Comparison of ENCODE assay signal across 26 cellular contexts in genomic region chr22:43292633-43293025, GRCh38. TPM values are rescaled to one million over a fixed set of nuclear protein-coding genes. Genes with fewer than 3 reads are reported as not detected.
A peak's percentile ranks its signal among the peaks of the same experiment; 100 is the strongest.
DNase-seq lines count a peak whose midpoint lies in the region; ATAC-seq and TF ChIP-seq lines count a peak whose summit lies in the region.
"Had no signal": no experiment of that assay in that cellular context is flagged by ENCODE, and none has a peak within 500 bp of the region (broad histone marks: within the 10 kb centered on the region; RNA-seq: fewer than 3 reads in every experiment).

No MANE protein-coding gene starts in this region.

- H3K27ac Mint-ChIP-seq in mesothelial cell of epicardium = peak overlapping the region; percentile 39
- H3K27ac Mint-ChIP-seq in natural killer cell treated with Interleukin-12 subunit alpha and Interleukin-12 subunit beta and Interleukin-15 and Interleukin-18, amount 100 ng/mL, for 72 hours = no peak overlapping the region
- H3K27ac Mint-ChIP-seq: activated CD4-positive, alpha-beta memory T cell treated with anti-CD3 and anti-CD28 coated beads, Interleukin-2, amount 10 ng/mL, durations not matched to agents 7 days and 5 days; B cell; memory B cell; naive thymus-derived CD4-positive, alpha-beta T cell; stimulated activated memory B cell treated with anti-CD40 and anti-IgM and Interleukin-4, amounts not matched to agents 10 μg/mL and 1 μg/mL and 100 μg/mL, for 72 hours had no signal

- DNase-seq in NCI-H510A treated with DMSO at 0.1 percent for 48 hours (lab: John Stamatoyannopoulos, UW) = peak; percentile 44
- DNase-seq in NCI-H510A (lab: John Stamatoyannopoulos, UW) = no peak
- peak; percentile 38 for DNase-seq in RPMI7951 (ENCODE audit: low read depth)
- no peak for DNase-seq in mesothelial cell of epicardium (ENCODE audit: low spot score in 2 of 2, unreplicated experiment in 2 of 2)
- DNase-seq in vagina (ENCODE audit: extremely low spot score in 2 of 2) = no peak
- DNase-seq in natural killer cell treated with Interleukin-12 subunit alpha and Interleukin-12 subunit beta and Interleukin-15 and Interleukin-18, amount 100 ng/mL, for 72 hours (ENCODE audit: low spot score) = no peak
- DNase-seq in NCI-H146 treated with DMSO at 0.1 percent for 48 hours (lab: John Stamatoyannopoulos, UW; ENCODE audit: unreplicated experiment) = no peak
- no peak for DNase-seq in activated CD4-positive, alpha-beta T cell treated with anti-CD3 and anti-CD28 coated beads for 1 hour
- DNase-seq: activated CD4-positive, alpha-beta memory T cell treated with anti-CD3 and anti-CD28 coated beads, Interleukin-2, amount 10 ng/mL, durations not matched to agents 7 days and 5 days; activated gamma-delta T cell; activated T-cell treated with anti-CD3 and anti-CD28 coated beads for 4 hours; Caco-2; GDM1; naive thymus-derived CD4-positive, alpha-beta T cell; NCI-H748 treated with DMSO at 0.1 percent for 48 hours; PC-3; T-helper 2 cell had no signal

- H3K27me3 ChIP-seq in vagina = no peaks in the 10 kb centered on the region
- H3K27me3 ChIP-seq: adrenal gland, breast epithelium had no signal

- H3K4me3 ChIP-seq in vagina = no peak overlapping the region
- H3K4me3 ChIP-seq: adrenal gland, breast epithelium, coronary artery, HAP-1 had no signal

- no peaks in the 10 kb centered on the region for H3K36me3 ChIP-seq in vagina
- H3K36me3 ChIP-seq: adrenal gland, breast epithelium, HAP-1 had no signal

- intact Hi-C loops in vagina (cut with DNase I) = no loop called here

- no peak overlapping the region for H3K4me3 Mint-ChIP-seq in mesothelial cell of epicardium
- H3K4me3 Mint-ChIP-seq in natural killer cell treated with Interleukin-12 subunit alpha and Interleukin-12 subunit beta and Interleukin-15 and Interleukin-18, amount 100 ng/mL, for 72 hours = no peak overlapping the region
- H3K4me3 Mint-ChIP-seq: activated CD4-positive, alpha-beta memory T cell treated with anti-CD3 and anti-CD28 coated beads, Interleukin-2, amount 10 ng/mL, durations not matched to agents 7 days and 5 days; B cell; memory B cell; naive thymus-derived CD4-positive, alpha-beta T cell; stimulated activated memory B cell treated with anti-CD40 and anti-IgM and Interleukin-4, amounts not matched to agents 10 μg/mL and 1 μg/mL and 100 μg/mL, for 72 hours had no signal

- TF ChIP-seq POLR2A in vagina (IDR thresholded peaks at IDR 0.05) = no peak

- H3K4me1 ChIP-seq in vagina = peaks cover 71% of the 10 kb centered on the region

- peaks cover 61% of the 10 kb centered on the region for H3K4me1 Mint-ChIP-seq in mesothelial cell of epicardium
- peaks cover 18 to 19% of the 10 kb centered on the region in 2 donors for H3K4me1 Mint-ChIP-seq in natural killer cell treated with Interleukin-12 subunit alpha and Interleukin-12 subunit beta and Interleukin-15 and Interleukin-18, amount 100 ng/mL, for 72 hours (ENCODE audit: low read depth in 2 of 2)
- H3K4me1 Mint-ChIP-seq: B cell, memory B cell had no signal

- H3K27me3 Mint-ChIP-seq in mesothelial cell of epicardium (ENCODE audit: low read depth) = no peaks in the 10 kb centered on the region
- peaks cover 0 to 3% of the 10 kb centered on the region in 2 donors for H3K27me3 Mint-ChIP-seq in natural killer cell treated with Interleukin-12 subunit alpha and Interleukin-12 subunit beta and Interleukin-15 and Interleukin-18, amount 100 ng/mL, for 72 hours
- H3K27me3 Mint-ChIP-seq: activated CD4-positive, alpha-beta memory T cell treated with anti-CD3 and anti-CD28 coated beads, Interleukin-2, amount 10 ng/mL, durations not matched to agents 7 days and 5 days; naive thymus-derived CD4-positive, alpha-beta T cell had no signal

- H3K27ac ChIP-seq in vagina = peak overlapping the region; percentile 26
- H3K27ac ChIP-seq: coronary artery, KMS-11 had no signal

- no peaks in the 10 kb centered on the region for H3K36me3 Mint-ChIP-seq in mesothelial cell of epicardium
- no peaks in the 10 kb centered on the region for H3K36me3 Mint-ChIP-seq in natural killer cell treated with Interleukin-12 subunit alpha and Interleukin-12 subunit beta and Interleukin-15 and Interleukin-18, amount 100 ng/mL, for 72 hours
- H3K36me3 Mint-ChIP-seq: memory B cell; naive thymus-derived CD4-positive, alpha-beta T cell; stimulated activated memory B cell treated with anti-CD40 and anti-IgM and Interleukin-4, amounts not matched to agents 10 μg/mL and 1 μg/mL and 100 μg/mL, for 72 hours had no signal

- no peak for ATAC-seq in natural killer cell treated with Interleukin-12 subunit alpha and Interleukin-12 subunit beta and Interleukin-15 and Interleukin-18, amount 100 ng/mL, for 72 hours
- ATAC-seq: naive thymus-derived CD4-positive, alpha-beta T cell; PC-3; stimulated activated memory B cell treated with anti-CD40 and anti-IgM and Interleukin-4, amounts not matched to agents 10 μg/mL and 1 μg/mL and 100 μg/mL, for 72 hours had no signal

- H3K9me3 Mint-ChIP-seq in mesothelial cell of epicardium = no peaks in the 10 kb centered on the region
- H3K9me3 Mint-ChIP-seq in natural killer cell treated with Interleukin-12 subunit alpha and Interleukin-12 subunit beta and Interleukin-15 and Interleukin-18, amount 100 ng/mL, for 72 hours = no peaks in the 10 kb centered on the region
- H3K9me3 Mint-ChIP-seq: activated CD4-positive, alpha-beta memory T cell treated with anti-CD3 and anti-CD28 coated beads, Interleukin-2, amount 10 ng/mL, durations not matched to agents 7 days and 5 days; memory B cell; naive thymus-derived CD4-positive, alpha-beta T cell; stimulated activated memory B cell treated with anti-CD40 and anti-IgM and Interleukin-4, amounts not matched to agents 10 μg/mL and 1 μg/mL and 100 μg/mL, for 72 hours had no signal

- H3K9me3 ChIP-seq in vagina = no peaks in the 10 kb centered on the region
- H3K9me3 ChIP-seq: adrenal gland, breast epithelium, Caco-2, HAP-1 had no signal

- TF ChIP-seq CTCF in mesothelial cell of epicardium (IDR thresholded peaks at IDR 0.05; ENCODE audit: unreplicated experiment) (no peak), vagina (IDR thresholded peaks at IDR 0.05) (no peak)

RNA-seq across cellular contexts. Expression of gene SCUBE1, which starts 50.5 kb away (rescaled TPM):
- 7.0 and 9.2 TPM in 2 replicates for total RNA-seq in RPMI7951 (2014; rRNA removed; shearing (Covaris generic))
- total RNA-seq in mesothelial cell of epicardium = 16.2 to 19.4 TPM (median 19.3 TPM) in 3 replicates
- 6.9 TPM for total RNA-seq in vagina
- under 1 TPM in 1 of 2 donors, not detected in 1; 0.14 TPM for total RNA-seq in natural killer cell treated with Interleukin-12 subunit alpha and Interleukin-12 subunit beta and Interleukin-15 and Interleukin-18, amount 100 ng/mL, for 72 hours
- total RNA-seq: A172, B cell, Caco-2, PC-3 had no signal

Comparison
In these comparisons a context has a peak if more than half of its experiments do, and no peak if none do; other contexts are left out.
1. DNase-seq: peak in NCI-H510A treated with DMSO at 0.1 percent for 48 hours (single experiment) and RPMI7951 (single experiment); none in NCI-H510A (single experiment), mesothelial cell of epicardium (0 of 2), vagina (0 of 2), natural killer cell treated with Interleukin-12 subunit alpha and Interleukin-12 subunit beta and Interleukin-15 and Interleukin-18, amount 100 ng/mL, for 72 hours (single experiment), NCI-H146 treated with DMSO at 0.1 percent for 48 hours (single experiment) and activated CD4-positive, alpha-beta T cell treated with anti-CD3 and anti-CD28 coated beads for 1 hour (single experiment).